17 cellular contexts compared by ENCODE assay signal in the genomic region with DNA sequence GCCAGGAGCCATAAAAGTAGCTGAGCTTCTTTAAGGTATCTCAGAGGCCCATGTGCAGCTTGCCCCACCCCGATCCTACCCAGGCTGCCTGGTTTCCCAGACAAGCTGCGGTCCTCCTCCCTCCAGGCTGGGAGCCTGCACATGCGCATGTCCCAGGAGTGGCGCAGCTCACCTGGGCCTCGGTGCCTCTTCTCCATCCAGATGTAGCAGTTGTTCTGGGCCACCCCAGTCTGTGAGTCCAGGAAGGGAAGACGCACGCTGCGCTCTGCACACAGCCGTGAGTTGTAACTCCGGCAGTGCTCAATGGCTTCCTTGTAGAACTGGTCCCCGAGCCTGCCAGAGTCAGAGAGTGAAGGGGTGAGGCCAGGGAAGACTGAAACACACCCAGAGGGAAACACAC.
DNase-seq lines count a peak whose midpoint lies in the region; ATAC-seq, FAIRE-seq and TF ChIP-seq lines count a peak whose summit lies in the region.
"Had no signal": no experiment of that assay in that cellular context is flagged by ENCODE, and none has a peak within 500 bp of the region (broad histone marks: within the 10 kb centered on the region; RNA-seq: fewer than 3 reads in every experiment).

No MANE protein-coding gene starts in this region.

- no peak overlapping the region for H4K8ac ChIP-seq in neuronal stem cell (ENCODE audit: low read depth, low read length)

- peaks cover 26% of the 10 kb centered on the region for H3K4me1 Mint-ChIP-seq in nephron progenitor cell

- H3K27me3 ChIP-seq in neuronal stem cell (ENCODE audit: control insufficient read depth in 3 of 3, insufficient read depth in 3 of 3, low read depth in 1 of 3, low read length in 3 of 3), result no peaks in the 10 kb centered on the region
- H3K27me3 ChIP-seq in body of pancreas, result no peaks in the 10 kb centered on the region

- H3K4ac ChIP-seq in neuronal stem cell (ENCODE audit: low read length), result no peak overlapping the region

- H3K9ac ChIP-seq in neuronal stem cell (ENCODE audit: low read depth, low read length, poor library complexity), result no peak overlapping the region
- H3K9ac ChIP-seq: KMS-11 had no signal

- peak overlapping the region; percentile 11 for H2BK5ac ChIP-seq in neuronal stem cell (ENCODE audit: low read length)

- H3K4me3 Mint-ChIP-seq in nephron progenitor cell, result no peak overlapping the region
- H3K4me3 Mint-ChIP-seq: B cell had no signal

- H3K36me3 Mint-ChIP-seq in nephron progenitor cell (ENCODE audit: low read depth), result peaks cover 42% of the 10 kb centered on the region

- H3K27ac ChIP-seq in neuronal stem cell (replicated peaks; ENCODE audit: low read length), result no peak overlapping the region
- peak overlapping the region; percentile 27 for H3K27ac ChIP-seq in substantia nigra (ENCODE audit: low read depth, low read length, poor library complexity, severe bottlenecking)
- H3K27ac ChIP-seq in body of pancreas, result no peak overlapping the region
- H3K27ac ChIP-seq: KMS-11 had no signal

- no peaks in the 10 kb centered on the region for H3K4me1 ChIP-seq in neuronal stem cell (ENCODE audit: control insufficient read depth in 2 of 2, insufficient read depth in 1 of 2, low read depth in 1 of 2, low read length in 2 of 2)
- H3K4me1 ChIP-seq in body of pancreas, result no peaks in the 10 kb centered on the region

- ATAC-seq in esophagus mucosa (peak; percentile 51), body of pancreas (no peak)
- ATAC-seq: PC-3 had no signal

- H3K36me3 ChIP-seq in neuronal stem cell (replicated peaks in 1 of 2; ENCODE audit: control insufficient read depth in 2 of 2, insufficient read depth in 2 of 2, low read length in 2 of 2), result no peaks in the 10 kb centered on the region
- no peaks in the 10 kb centered on the region for H3K36me3 ChIP-seq in body of pancreas (replicated peaks in 1 of 2; ENCODE audit: insufficient read depth in 1 of 2, low read depth in 2 of 2)

- no peak overlapping the region for H4K91ac ChIP-seq in neuronal stem cell (ENCODE audit: low read depth, low read length, poor library complexity)

- intact Hi-C loops in body of pancreas (cut with DNase I), result no loop called here

- H2AK5ac ChIP-seq in neuronal stem cell (ENCODE audit: low read depth, low read length), result no peak overlapping the region

- H3K4me2 ChIP-seq in neuronal stem cell (ENCODE audit: insufficient read depth, low read length, poor library complexity, severe bottlenecking), result no peak overlapping the region
- H3K4me2 ChIP-seq: KMS-11 had no signal

- H2BK15ac ChIP-seq in neuronal stem cell (ENCODE audit: low read length), result no peak overlapping the region

- WGBS in neuronal stem cell (ENCODE audit: extremely low coverage in 2 of 2, insufficient read length in 2 of 2, insufficient replicate concordance in 1 of 2), 2 donors, result no CpG with 5 or more reads among the region's 11 CpGs
- 93 to 94% methylated on average over 3 to 11 of the region's 11 CpGs for WGBS in body of pancreas, 2 donors

- H2AFZ ChIP-seq in neuronal stem cell (ENCODE audit: low read length), result no peak overlapping the region

- H3K18ac ChIP-seq in neuronal stem cell (ENCODE audit: low read length), result no peak overlapping the region

- H3K27ac Mint-ChIP-seq in nephron progenitor cell, result no peak overlapping the region
- H3K27ac Mint-ChIP-seq: B cell had no signal

- H3K4me3 ChIP-seq in neuronal stem cell (ENCODE audit: low read length in 2 of 2), result peak overlapping the region in 1 of 2 donors; percentile 61
- H3K4me3 ChIP-seq in body of pancreas, result no peak overlapping the region

- TF ChIP-seq CTCF in body of pancreas (IDR thresholded peaks at IDR 0.05), result no peak
- no peak for TF ChIP-seq CTCF in nephron progenitor cell (IDR thresholded peaks at IDR 0.05)

- H3K79me1 ChIP-seq in neuronal stem cell (ENCODE audit: low read depth, low read length), result peaks cover 2% of the 10 kb centered on the region

- FAIRE-seq in HTR-8/SVneo (lab: Jason Lieb, UNC), result peak; percentile 84

- H3K23ac ChIP-seq in neuronal stem cell (ENCODE audit: low read depth, low read length, poor library complexity), result no peak overlapping the region

- H3K9me3 ChIP-seq in neuronal stem cell (replicated peaks in 1 of 2; ENCODE audit: control insufficient read depth in 2 of 2, insufficient read depth in 1 of 2, low read depth in 1 of 2, low read length in 2 of 2) (peaks cover 0 to 2% of the 10 kb centered on the region in 2 donors), body of pancreas (no peaks in the 10 kb centered on the region)

- DNase-seq in HTR-8/SVneo (ENCODE audit: insufficient read length, low spot score) (no peak), neuronal stem cell (ENCODE audit: low spot score) (no peak), substantia nigra (lab: John Stamatoyannopoulos, UW) (no peak), body of pancreas (no peak), nephron progenitor cell (no peak), D341Med (ENCODE audit: low spot score) (no peak)
- DNase-seq: DMS 273 treated with DMSO at 0.1 percent for 48 hours, DND-41, MV-4-11, NCI-H187, NCI-H2107, NCI-H510A treated with DMSO at 0.1 percent for 48 hours, NCI-H82, PC-3 had no signal

- no peak overlapping the region for H2BK120ac ChIP-seq in neuronal stem cell (ENCODE audit: low read depth, low read length)

- peak overlapping the region; percentile 2 for H3K14ac ChIP-seq in neuronal stem cell (ENCODE audit: low read length)

- TF ChIP-seq POLR2A in body of pancreas (IDR thresholded peaks at IDR 0.05), result no peak

- no peaks in the 10 kb centered on the region for H3K27me3 Mint-ChIP-seq in nephron progenitor cell (ENCODE audit: low read depth, poor library complexity)
- H3K27me3 Mint-ChIP-seq: B cell had no signal

- peaks cover 29% of the 10 kb centered on the region for H3K9me3 Mint-ChIP-seq in nephron progenitor cell

- no peak overlapping the region for H2BK12ac ChIP-seq in neuronal stem cell (ENCODE audit: low read length)
